26 cellular contexts compared by ENCODE assay signal in genomic region chr1:97078847-97079246, GRCh38.
DNase-seq lines count a peak whose midpoint lies in the region; ATAC-seq, FAIRE-seq and TF ChIP-seq lines count a peak whose summit lies in the region.
"Had no signal": no experiment of that assay in that cellular context is flagged by ENCODE, and none has a peak within 500 bp of the region (broad histone marks: within the 10 kb centered on the region; RNA-seq: fewer than 3 reads in every experiment).

No MANE protein-coding gene starts in this region.

- peak; percentile 30 for FAIRE-seq in frontal cortex (lab: Jason Lieb, UNC)
- FAIRE-seq: A549, D721Med, GM12891, GM18507, H54 had no signal

- H3K4me3 Mint-ChIP-seq in activated T-helper 17 cell treated with anti-CD3 and anti-CD28 coated beads, Interleukin-2, amount 50 U/mL, for 72 hours, result no peak overlapping the region
- H3K4me3 Mint-ChIP-seq: CD14-positive monocyte; CD4-positive, alpha-beta T cell; CD8-positive, alpha-beta memory T cell had no signal

- H3K36me3 Mint-ChIP-seq in activated T-helper 17 cell treated with anti-CD3 and anti-CD28 coated beads, Interleukin-2, amount 50 U/mL, for 72 hours (ENCODE audit: low read depth), result peaks cover 21% of the 10 kb centered on the region

- no peak overlapping the region for H3K27ac Mint-ChIP-seq in activated T-helper 17 cell treated with anti-CD3 and anti-CD28 coated beads, Interleukin-2, amount 50 U/mL, for 72 hours
- H3K27ac Mint-ChIP-seq: CD4-positive, alpha-beta T cell had no signal

- no peak overlapping the region for H3K27ac ChIP-seq in body of pancreas
- H3K27ac ChIP-seq: A549; BLaER1 treated with 17β-estradiol and CSF1 and Interleukin-3, amounts not matched to agents 10 nM and 100 nM had no signal

- DNase-seq in NCI-H748 (lab: John Stamatoyannopoulos, UW; ENCODE audit: unreplicated experiment), result peak; percentile 47
- no peak for DNase-seq in NCI-H748 treated with DMSO at 0.1 percent for 48 hours (lab: John Stamatoyannopoulos, UW)
- DNase-seq in body of pancreas, result peak in 2 of 4 donors; percentile 8 to 12
- DNase-seq in frontal cortex (ENCODE audit: low spot score in 2 of 2), result no peak
- no peak for DNase-seq in GM19240 (ENCODE audit: insufficient read length, low spot score)
- no peak for DNase-seq in posterior cingulate gyrus
- DNase-seq: 8988T; ACHN; AML-193; BE2C; CD4-positive, alpha-beta T cell; CD8-positive, alpha-beta memory T cell; DMS 273 treated with DMSO at 0.1 percent for 48 hours; DMS79; EL; GDM1; GOT3; HCEC 1CT had no signal

- intact Hi-C loops in body of pancreas (cut with DNase I) (no loop called here), posterior cingulate gyrus (cut with DNase I) (no loop called here)

- peak; percentile 50 for ATAC-seq in body of pancreas
- no peak for ATAC-seq in activated T-helper 17 cell treated with anti-CD3 and anti-CD28 coated beads, Interleukin-2, amount 50 U/mL, for 72 hours (replicated peaks)
- ATAC-seq: A549 had no signal

- H3K4me3 ChIP-seq in body of pancreas, result no peak overlapping the region
- H3K4me3 ChIP-seq: A549; BLaER1 treated with 17β-estradiol and CSF1 and Interleukin-3, amounts not matched to agents 10 nM and 100 nM had no signal

- 35 to 43% methylated on average over 5 of the region's 5 CpGs for WGBS in body of pancreas, 2 donors

- H3K36me3 ChIP-seq in body of pancreas (replicated peaks in 1 of 2; ENCODE audit: insufficient read depth in 1 of 2, low read depth in 2 of 2), result no peaks in the 10 kb centered on the region
- H3K36me3 ChIP-seq: BE2C had no signal

- H3K9me3 ChIP-seq in body of pancreas, result no peaks in the 10 kb centered on the region
- H3K9me3 ChIP-seq: A549; BE2C; BLaER1 treated with 17β-estradiol and CSF1 and Interleukin-3, amounts not matched to agents 10 nM and 100 nM had no signal

- TF ChIP-seq CTCF in body of pancreas (IDR thresholded peaks at IDR 0.05), result no peak

- no peaks in the 10 kb centered on the region for H3K27me3 Mint-ChIP-seq in activated T-helper 17 cell treated with anti-CD3 and anti-CD28 coated beads, Interleukin-2, amount 50 U/mL, for 72 hours
- H3K27me3 Mint-ChIP-seq: CD4-positive, alpha-beta T cell; CD8-positive, alpha-beta memory T cell had no signal

- H3K27me3 ChIP-seq in body of pancreas, result no peaks in the 10 kb centered on the region
- H3K27me3 ChIP-seq: BE2C; BLaER1 treated with 17β-estradiol and CSF1 and Interleukin-3, amounts not matched to agents 10 nM and 100 nM had no signal

- no peaks in the 10 kb centered on the region for H3K4me1 Mint-ChIP-seq in activated T-helper 17 cell treated with anti-CD3 and anti-CD28 coated beads, Interleukin-2, amount 50 U/mL, for 72 hours
- H3K4me1 Mint-ChIP-seq: CD14-positive monocyte; CD8-positive, alpha-beta memory T cell had no signal

- no peaks in the 10 kb centered on the region for H3K9me3 Mint-ChIP-seq in activated T-helper 17 cell treated with anti-CD3 and anti-CD28 coated beads, Interleukin-2, amount 50 U/mL, for 72 hours
- H3K9me3 Mint-ChIP-seq: CD14-positive monocyte; CD4-positive, alpha-beta T cell; CD8-positive, alpha-beta memory T cell had no signal

- TF ChIP-seq POLR2A in body of pancreas (IDR thresholded peaks at IDR 0.05), result no peak

- H3K4me1 ChIP-seq in body of pancreas, result no peaks in the 10 kb centered on the region
- H3K4me1 ChIP-seq: A549; BE2C; BLaER1 treated with 17β-estradiol and CSF1 and Interleukin-3, amounts not matched to agents 10 nM and 100 nM had no signal
